17 cellular contexts compared by ENCODE assay signal in the genomic region with DNA sequence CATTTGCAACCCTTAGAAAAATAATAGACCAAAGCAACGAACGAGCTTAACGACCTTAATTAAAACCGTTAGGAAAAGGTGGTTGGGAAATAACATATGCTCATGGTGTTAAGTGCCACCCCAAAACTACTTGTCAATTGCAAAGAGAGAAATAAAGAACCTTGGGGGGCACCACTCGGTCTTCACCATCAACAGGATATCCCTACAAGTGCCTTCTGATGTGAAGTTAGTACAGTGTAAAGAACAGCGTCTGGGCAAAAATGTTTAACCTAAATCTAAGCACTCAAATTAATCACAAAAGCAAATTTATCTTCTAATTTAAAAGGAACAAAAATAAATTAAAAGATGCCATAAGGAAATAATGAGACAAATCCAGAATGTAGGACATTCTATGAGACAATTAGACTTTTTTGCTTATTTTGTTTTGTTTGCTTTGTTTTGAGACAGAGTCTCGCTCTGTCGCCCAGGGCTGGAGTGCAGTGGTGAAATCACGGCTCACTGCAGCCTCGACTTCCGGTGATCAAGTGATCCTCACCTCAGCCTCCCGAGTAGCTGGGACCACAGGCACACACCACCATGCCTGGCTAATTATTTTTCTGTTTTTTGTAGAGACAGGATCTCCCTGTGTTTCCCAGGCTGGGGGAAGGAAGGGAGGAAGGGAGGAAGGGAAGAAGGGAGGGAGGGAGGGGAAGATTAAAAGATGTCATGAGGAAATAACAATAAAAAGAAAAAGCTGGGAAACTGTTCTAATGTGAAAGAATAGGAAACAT. TPM values are rescaled to one million over a fixed set of nuclear protein-coding genes. Genes with fewer than 3 reads are reported as not detected.
DNase-seq lines count a peak whose midpoint lies in the region; ATAC-seq and TF ChIP-seq lines count a peak whose summit lies in the region.
"Had no signal": no experiment of that assay in that cellular context is flagged by ENCODE, and none has a peak within 500 bp of the region (broad histone marks: within the 10 kb centered on the region; RNA-seq: fewer than 3 reads in every experiment).

No MANE protein-coding gene starts in this region.

- H3K9me3 ChIP-seq in CD8-positive, alpha-beta memory T cell (ENCODE audit: low read length), result no peaks in the 10 kb centered on the region
- H3K9me3 ChIP-seq in OCI-LY7 (ENCODE audit: low read length), result no peaks in the 10 kb centered on the region
- H3K9me3 ChIP-seq in spleen, result peaks cover 0 to 10% (median 0%) of the 10 kb centered on the region in 8 donors
- H3K9me3 ChIP-seq in SJCRH30 (replicated peaks), result no peaks in the 10 kb centered on the region
- H3K9me3 ChIP-seq: esophagus muscularis mucosa, Peyer's patch, vagina had no signal

- H3K9me2 ChIP-seq in OCI-LY7 (ENCODE audit: insufficient read depth, low read length), result no peaks in the 10 kb centered on the region

- TF ChIP-seq CTCF in OCI-LY7 (conservative IDR thresholded peaks at IDR 0.05; ENCODE audit: low read length) (no peak), spleen (IDR thresholded peaks at IDR 0.05 in 8 of 11, conservative IDR thresholded peaks at IDR 0.05 in 3 of 11) (no peak)

- H3K27me3 Mint-ChIP-seq in CD8-positive, alpha-beta memory T cell, result peaks cover under 1 to 19% of the 10 kb centered on the region in 2 donors
- peaks cover 2 to 63% (median 54%) of the 10 kb centered on the region in 3 donors for H3K27me3 Mint-ChIP-seq in naive B cell

- no peak for TF ChIP-seq POLR2A in spleen (IDR thresholded peaks at IDR 0.05)

- CTCF ChIA-PET in CD8-positive, alpha-beta memory T cell (lab: Charles Lee), result interaction anchor here (1.5 to 2.9 kb wide), 6 partner anchors 10 to 272 kb away, joined by 3 to 13 read pairs (median 6); no protein-coding TSS in a partner anchor
- CTCF ChIA-PET in OCI-LY7 (lab: Charles Lee; ENCODE audit: unreplicated experiment), result interaction anchor here (1.4 kb wide), 1 partner anchor 32 kb away, joined by 3 read pairs; no protein-coding TSS in a partner anchor

- no peaks in the 10 kb centered on the region for H4K20me1 ChIP-seq in OCI-LY7 (ENCODE audit: insufficient read depth, low read length)

- peaks cover 0 to 7% (median 5%) of the 10 kb centered on the region in 5 donors for H3K9me3 Mint-ChIP-seq in CD8-positive, alpha-beta memory T cell
- H3K9me3 Mint-ChIP-seq in naive B cell, result peaks cover 7 to 20% (median 11%) of the 10 kb centered on the region in 7 donors

- no peak overlapping the region for H3K4me3 ChIP-seq in CD8-positive, alpha-beta memory T cell (ENCODE audit: low read length)
- no peak overlapping the region for H3K4me3 ChIP-seq in OCI-LY7 (ENCODE audit: low read depth, low read length, poor library complexity, severe bottlenecking)
- H3K4me3 ChIP-seq in spleen, result no peak overlapping the region
- H3K4me3 ChIP-seq in SJCRH30, result no peak overlapping the region
- H3K4me3 ChIP-seq: esophagus muscularis mucosa, Peyer's patch had no signal

- 65 to 70% (median 69%) methylated on average over 12 of the region's 12 CpGs for WGBS in spleen, 5 donors

- ATAC-seq in naive B cell (ENCODE audit: low read depth in 2 of 2), result no peak

- H3K4me3 Mint-ChIP-seq in CD8-positive, alpha-beta memory T cell, result peak overlapping the region in 1 of 7 donors; percentile 80
- peak overlapping the region in 3 of 8 donors; percentile 89 to 94 (median 91) for H3K4me3 Mint-ChIP-seq in naive B cell

- H3K27ac Mint-ChIP-seq in CD8-positive, alpha-beta memory T cell, result peak overlapping the region in 4 of 8 donors; percentile 7 to 94 (median 85)
- peak overlapping the region in 4 of 6 donors; percentile 37 to 94 (median 86) for H3K27ac Mint-ChIP-seq in naive B cell

- intact Hi-C loops in OCI-LY7 (cut with micrococcal nuclease; ENCODE audit: unreplicated experiment) (no loop called here), spleen (cut with DNase I; ENCODE audit: low total_unique reads) (no loop called here)

- no peaks in the 10 kb centered on the region for H3K27me3 ChIP-seq in CD8-positive, alpha-beta memory T cell (ENCODE audit: insufficient read depth, low read length, poor library complexity, severe bottlenecking)
- H3K27me3 ChIP-seq in spleen (replicated peaks in 1 of 7), result peaks cover 0 to 59% (median 39%) of the 10 kb centered on the region in 7 donors
- no peaks in the 10 kb centered on the region for H3K27me3 ChIP-seq in SJCRH30
- H3K27me3 ChIP-seq: Peyer's patch, vagina had no signal

- no peaks in the 10 kb centered on the region for H3K79me2 ChIP-seq in OCI-LY7 (ENCODE audit: insufficient read depth, low read depth, low read length)

- DNase-seq in SHP77 (lab: John Stamatoyannopoulos, UW) (peak; percentile 31 to 49), SHP77 treated with DMSO at 0.1 percent for 48 hours (lab: John Stamatoyannopoulos, UW) (no peak), OCI-LY7 (ENCODE audit: low spot score) (no peak), naive B cell (no peak), spleen (no peak), SJCRH30 (no peak), glomerular visceral epithelial cell (ENCODE audit: extremely low spot score) (no peak)
- peak in 1 of 5 donors; percentile 50 for DNase-seq in CD8-positive, alpha-beta memory T cell
- DNase-seq: activated CD4-positive, alpha-beta T cell treated with anti-CD3 and anti-CD28 coated beads for 36 hours; activated gamma-delta T cell treated with Interleukin-2 at 50 U/mL for 16 hours; central memory CD4-positive, alpha-beta T cell; midbrain; NCI-H1092; NCI-H526; Peyer's patch had no signal

- peak overlapping the region; percentile 28 for H3K27ac ChIP-seq in CD8-positive, alpha-beta memory T cell (ENCODE audit: low read depth, low read length)
- H3K27ac ChIP-seq in OCI-LY7 (ENCODE audit: low read depth, low read length, poor library complexity, severe bottlenecking) (peak overlapping the region; percentile 32), spleen (peak overlapping the region in 2 of 8 donors; percentile 6 to 18), SJCRH30 (no peak overlapping the region)
- H3K27ac ChIP-seq: esophagus muscularis mucosa, Peyer's patch, vagina had no signal

- no peaks in the 10 kb centered on the region for H3K36me3 ChIP-seq in CD8-positive, alpha-beta memory T cell (ENCODE audit: insufficient read depth, low read length)
- H3K36me3 ChIP-seq in OCI-LY7 (ENCODE audit: insufficient read depth, low read length) (no peaks in the 10 kb centered on the region), spleen (no peaks in the 10 kb centered on the region), SJCRH30 (no peaks in the 10 kb centered on the region)
- H3K36me3 ChIP-seq: esophagus muscularis mucosa, Peyer's patch, vagina had no signal

- H3K4me1 ChIP-seq in CD8-positive, alpha-beta memory T cell (ENCODE audit: insufficient read depth, low read length), result no peaks in the 10 kb centered on the region
- H3K4me1 ChIP-seq in OCI-LY7 (ENCODE audit: insufficient read depth, low read length, poor library complexity, severe bottlenecking) (peaks cover 36% of the 10 kb centered on the region), spleen (peaks cover 4 to 41% (median 23%) of the 10 kb centered on the region in 6 donors), SJCRH30 (no peaks in the 10 kb centered on the region; the same call in 1 of the 2 replicates)

- no TSS peak for BruUV-seq in OCI-LY7 (replicated peaks; lab: Mats Ljungman, UMichigan)

- POLR2A ChIA-PET in CD8-positive, alpha-beta memory T cell (lab: Charles Lee), result interaction anchor here (0.6 to 2.1 kb wide), 6 partner anchors 9 to 1567 kb away, joined by 3 to 10 read pairs (median 4); a partner anchor contains a TSS
- POLR2A ChIA-PET in OCI-LY7 (lab: Charles Lee), result interaction anchor here (0.6 to 1.5 kb wide), 5 partner anchors 10 to 231 kb away, joined by 3 to 4 read pairs (median 3); no protein-coding TSS in a partner anchor

- peak overlapping the region; percentile 1; the same call in 1 of the 2 replicates for H2AFZ ChIP-seq in OCI-LY7 (ENCODE audit: low read length)

- peaks cover 0 to 2% (median 0%) of the 10 kb centered on the region in 3 donors for H3K36me3 Mint-ChIP-seq in CD8-positive, alpha-beta memory T cell
- H3K36me3 Mint-ChIP-seq in naive B cell, result no peaks in the 10 kb centered on the region

- H3K4me2 ChIP-seq in OCI-LY7 (ENCODE audit: low read length), result peak overlapping the region; percentile 77

- peaks cover 27 to 39% (median 37%) of the 10 kb centered on the region in 3 donors for H3K4me1 Mint-ChIP-seq in CD8-positive, alpha-beta memory T cell
- H3K4me1 Mint-ChIP-seq in naive B cell, result peaks cover 15 to 40% (median 24%) of the 10 kb centered on the region in 3 donors

RNA-seq across cellular contexts. Expression of gene BTN3A2, which starts 41.3 kb away (rescaled TPM):
- total RNA-seq in CD8-positive, alpha-beta memory T cell, result 10 to 100 TPM; 36.4 to 38.7 TPM
- 174 TPM for polyA plus RNA-seq in CD8-positive, alpha-beta memory T cell
- total RNA-seq in OCI-LY7 (2014; rRNA removed; shearing (Covaris generic)), result 47.9 and 54.5 TPM in 2 replicates
- total RNA-seq in OCI-LY7 (2022) (70.8 and 95.7 TPM in 2 replicates), spleen (100 to 1,000 TPM in 6 of 7 donors, 10 to 100 TPM in 1; 78.9 to 157 (median 136) TPM)
- polyA plus RNA-seq in naive B cell (ENCODE audit: low read depth in 6 of 6) (100 to 1,000 TPM in 1 of 6 donors, 10 to 100 TPM in 5; 26.7 to 112 (median 51.7) TPM), spleen (10 to 100 TPM; 41.0 to 52.6 (median 42.4) TPM)
- 0.77 and 0.79 TPM in 2 replicates for total RNA-seq in SJCRH30 (2014; rRNA removed; shearing (Covaris generic))

RNA-seq across cellular contexts. Expression of gene BTN2A2, which starts 59.2 kb away (rescaled TPM):
- total RNA-seq in CD8-positive, alpha-beta memory T cell, result 10 to 100 TPM; 18.0 to 19.0 TPM
- 6.8 TPM for polyA plus RNA-seq in CD8-positive, alpha-beta memory T cell
- 42.0 and 45.1 TPM in 2 replicates for total RNA-seq in OCI-LY7 (2014; rRNA removed; shearing (Covaris generic))
- total RNA-seq in OCI-LY7 (2022), result 35.0 and 44.8 TPM in 2 replicates
- polyA plus RNA-seq in naive B cell (ENCODE audit: low read depth in 6 of 6), result 10 to 100 TPM; 37.9 to 63.8 (median 45.1) TPM
- total RNA-seq in spleen, result 10 to 100 TPM; 21.1 to 41.0 (median 38.1) TPM
- polyA plus RNA-seq in spleen, result 10 to 100 TPM; 13.3 to 15.9 (median 15.0) TPM
- total RNA-seq in SJCRH30 (2014; rRNA removed; shearing (Covaris generic)), result 8.5 and 11.4 TPM in 2 replicates

Comparison
In these comparisons a context has a peak if more than half of its experiments do, and no peak if none do; other contexts are left out.
1. DNase-seq: peak in SHP77 (2 of 2); none in SHP77 treated with DMSO at 0.1 percent for 48 hours (single experiment), OCI-LY7 (single experiment), naive B cell (single experiment), spleen (single experiment), SJCRH30 (0 of 2) and glomerular visceral epithelial cell (single experiment).
2. RNA of gene BTN3A2, which starts 41.3 kb away (total RNA-seq): 78.9 to 157 TPM in spleen, 47.9 to 95.7 TPM in OCI-LY7 and 36.4 to 38.7 TPM in CD8-positive, alpha-beta memory T cell; 0.77 to 0.79 TPM in SJCRH30; every median in the first group is over 10 times any median in the second.